8 cellular contexts compared by ENCODE assay signal in genomic region chr6:90425161-90425641, GRCh38.
A peak's percentile ranks its signal among the peaks of the same experiment; 100 is the strongest.
DNase-seq lines count a peak whose midpoint lies in the region; ATAC-seq lines count a peak whose summit lies in the region.
"Had no signal": no experiment of that assay in that cellular context is flagged by ENCODE, and none has a peak within 500 bp of the region (broad histone marks: within the 10 kb centered on the region; RNA-seq: fewer than 3 reads in every experiment).

No MANE protein-coding gene starts in this region.

- H3K4me1 Mint-ChIP-seq in naive B cell = peaks cover 11 to 18% (median 12%) of the 10 kb centered on the region in 3 donors

- H3K27ac Mint-ChIP-seq in naive B cell = peak overlapping the region; percentile 72 to 86 (median 80)

- ATAC-seq in GM18870 (IDR thresholded peaks at IDR 0.05; ENCODE audit: unreplicated experiment) (peak; percentile 100), GM21737 (IDR thresholded peaks at IDR 0.05; ENCODE audit: unreplicated experiment) (peak; percentile 98), HG03558 (IDR thresholded peaks at IDR 0.05; ENCODE audit: extremely low read depth, unreplicated experiment) (peak; percentile 97), naive B cell (ENCODE audit: low read depth in 2 of 2) (peak; percentile 88 to 95)

- H3K4me3 Mint-ChIP-seq in naive B cell = peak overlapping the region; percentile 1 to 77 (median 60)

- DNase-seq in naive B cell = peak; percentile 25
- DNase-seq in ureter (ENCODE audit: low spot score) = no peak
- DNase-seq in NCI-H2196 (lab: John Stamatoyannopoulos, UW; ENCODE audit: unreplicated experiment) = no peak
- DNase-seq in NCI-H128 (lab: John Stamatoyannopoulos, UW; ENCODE audit: unreplicated experiment) = no peak
- DNase-seq: NCI-H510A had no signal

- H3K9me3 Mint-ChIP-seq in naive B cell = peaks cover 4 to 15% (median 11%) of the 10 kb centered on the region in 7 donors

- H3K27me3 Mint-ChIP-seq in naive B cell = no peaks in the 10 kb centered on the region

- H3K36me3 Mint-ChIP-seq in naive B cell = peaks cover 0 to 11% of the 10 kb centered on the region in 2 donors
